8 cellular contexts compared by ENCODE assay signal in the genomic region with DNA sequence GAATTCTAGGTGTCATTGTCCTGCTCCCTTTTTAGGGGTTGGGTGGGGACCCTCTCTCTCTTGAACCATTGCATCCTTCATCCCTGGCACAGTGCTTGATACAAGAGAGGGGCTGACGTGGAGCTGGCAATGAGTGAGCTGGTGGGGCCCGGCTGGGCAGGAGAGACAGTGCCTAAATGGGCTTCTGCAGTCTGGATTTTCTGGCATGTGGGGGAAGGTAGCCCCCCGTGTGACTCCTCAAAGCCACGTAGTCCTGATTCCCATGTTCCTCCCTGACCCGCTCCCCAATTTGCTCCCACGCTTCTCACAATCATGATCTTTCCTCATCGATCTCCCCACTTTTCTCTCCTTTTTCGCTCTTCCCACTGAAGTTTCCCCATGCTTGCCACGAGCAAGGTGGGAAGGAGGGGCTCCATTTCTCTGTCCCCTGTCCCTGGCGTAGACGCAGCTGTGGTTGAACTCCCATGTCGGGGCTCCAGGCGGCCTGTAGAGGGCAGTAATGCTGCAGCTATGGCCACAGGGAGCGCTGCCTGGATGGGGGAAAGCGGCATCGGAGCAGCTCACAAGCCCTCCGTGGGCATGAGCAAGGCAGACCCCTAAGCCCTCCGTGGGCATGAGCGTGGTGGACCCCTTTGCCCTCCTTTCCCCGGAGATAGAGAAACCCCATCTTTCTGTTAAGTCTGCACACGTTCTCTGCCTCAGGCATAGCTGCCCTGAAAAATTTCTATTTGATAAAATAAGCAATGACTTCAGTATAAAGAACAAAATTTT. TPM values are rescaled to one million over a fixed set of nuclear protein-coding genes. Genes with fewer than 3 reads are reported as not detected.
A peak's percentile ranks its signal among the peaks of the same experiment; 100 is the strongest.
DNase-seq lines count a peak whose midpoint lies in the region; ATAC-seq and TF ChIP-seq lines count a peak whose summit lies in the region.

No MANE protein-coding gene starts in this region.

- H3K9me3 Mint-ChIP-seq in glutamatergic neuron (ENCODE audit: unreplicated experiment), result peaks cover 5% of the 10 kb centered on the region

- TF ChIP-seq CTCF in GM12865 (IDR thresholded peaks at IDR 0.05; ENCODE audit: insufficient read depth, low read depth, low read length, missing control alignments), result peak; percentile 93
- peak; percentile 86 for TF ChIP-seq CTCF in KMS-11 (conservative IDR thresholded peaks at IDR 0.05; ENCODE audit: low read depth, low read length)
- TF ChIP-seq CTCF in glutamatergic neuron (IDR thresholded peaks at IDR 0.05; ENCODE audit: partially characterized antibody, unreplicated experiment), result peak; percentile 74
- TF ChIP-seq CTCF in upper lobe of left lung (IDR thresholded peaks at IDR 0.05), result peak; percentile 65 to 85 (median 78)

- no peak overlapping the region for H3K4ac ChIP-seq in trophoblast cell (ENCODE audit: low read depth, low read length)

- ATAC-seq in upper lobe of left lung (ENCODE audit: low FRiP score in 2 of 2), result peak; percentile 82 to 92
- no peak for ATAC-seq in GM19397 (IDR thresholded peaks at IDR 0.05; ENCODE audit: unreplicated experiment)

- no peaks in the 10 kb centered on the region for H3K9me3 ChIP-seq in SJSA1 (replicated peaks)
- no peaks in the 10 kb centered on the region for H3K9me3 ChIP-seq in trophoblast cell (ENCODE audit: insufficient read depth, low read depth, low read length)
- no peaks in the 10 kb centered on the region for H3K9me3 ChIP-seq in upper lobe of left lung

- H3K4me1 Mint-ChIP-seq in glutamatergic neuron (ENCODE audit: low read depth, unreplicated experiment), result peaks cover 10% of the 10 kb centered on the region

- no peak overlapping the region for H2BK5ac ChIP-seq in trophoblast cell (ENCODE audit: low read depth, low read length, poor library complexity)

- H3K4me2 ChIP-seq in KMS-11 (peak overlapping the region; percentile 13; the same call in 1 of the 2 replicates), trophoblast cell (ENCODE audit: low read length) (no peak overlapping the region)

- H4K12ac ChIP-seq in trophoblast cell (ENCODE audit: low read depth, low read length), result no peak overlapping the region

- H4K20me1 ChIP-seq in KMS-11 (ENCODE audit: insufficient read depth), result no peaks in the 10 kb centered on the region

- H3K9ac ChIP-seq in KMS-11, result no peak overlapping the region
- H3K9ac ChIP-seq in trophoblast cell (ENCODE audit: low read length), result no peak overlapping the region

- 0 out of 2 replicates have a peak overlapping the region, but pooled peaks have one; percentile 0 for H3K4me3 ChIP-seq in GM12865 (ENCODE audit: low read depth, low read length)
- no peak overlapping the region for H3K4me3 ChIP-seq in KMS-11 (IDR thresholded peaks at IDR 0.05; ENCODE audit: insufficient read depth, low read depth, low read length)
- H3K4me3 ChIP-seq in SJSA1, result no peak overlapping the region
- H3K4me3 ChIP-seq in trophoblast cell (ENCODE audit: low read depth, low read length), result no peak overlapping the region
- H3K4me3 ChIP-seq in upper lobe of left lung, result no peak overlapping the region

- H3K27ac Mint-ChIP-seq in glutamatergic neuron (ENCODE audit: unreplicated experiment), result no peak overlapping the region

- peaks cover 4% of the 10 kb centered on the region for H3K27me3 Mint-ChIP-seq in glutamatergic neuron (ENCODE audit: unreplicated experiment)

- TF ChIP-seq POLR2A in upper lobe of left lung (IDR thresholded peaks at IDR 0.05), result no peak

- H3K27me3 ChIP-seq in KMS-11 (ENCODE audit: insufficient read depth, low read depth) (no peaks in the 10 kb centered on the region), SJSA1 (replicated peaks) (no peaks in the 10 kb centered on the region), trophoblast cell (ENCODE audit: insufficient read depth, low read length) (no peaks in the 10 kb centered on the region), upper lobe of left lung (no peaks in the 10 kb centered on the region)

- no peak overlapping the region for H3K4me3 Mint-ChIP-seq in glutamatergic neuron (ENCODE audit: unreplicated experiment)

- no peak overlapping the region for H4K8ac ChIP-seq in trophoblast cell (ENCODE audit: low read depth, low read length)

- peaks cover 21% of the 10 kb centered on the region for H3K4me1 ChIP-seq in KMS-11 (ENCODE audit: low read depth, poor library complexity, severe bottlenecking)
- peaks cover 5% of the 10 kb centered on the region for H3K4me1 ChIP-seq in SJSA1 (replicated peaks)
- H3K4me1 ChIP-seq in trophoblast cell (ENCODE audit: control insufficient read depth in 1 of 2, insufficient read depth in 2 of 2, low read length in 2 of 2), result peaks cover 0 to 5% of the 10 kb centered on the region in 2 experiments
- H3K4me1 ChIP-seq in upper lobe of left lung, result peaks cover 6 to 10% (median 8%) of the 10 kb centered on the region in 4 donors

- H3K36me3 ChIP-seq in KMS-11 (ENCODE audit: insufficient read depth) (no peaks in the 10 kb centered on the region), SJSA1 (no peaks in the 10 kb centered on the region), trophoblast cell (ENCODE audit: control insufficient read depth in 1 of 2, insufficient read depth in 2 of 2, low read length in 2 of 2) (no peaks in the 10 kb centered on the region), upper lobe of left lung (no peaks in the 10 kb centered on the region)

- no peak overlapping the region for H4K91ac ChIP-seq in trophoblast cell (ENCODE audit: low read depth, low read length)

- no peak overlapping the region for H2BK120ac ChIP-seq in trophoblast cell (ENCODE audit: insufficient read depth, low read length, poor library complexity)

- WGBS in trophoblast cell (ENCODE audit: extremely low coverage, insufficient coverage, insufficient read length), result no CpG with 5 or more reads among the region's 21 CpGs
- 12 to 18% methylated on average over 17 to 21 of the region's 21 CpGs for WGBS in upper lobe of left lung, 2 donors

- H3K14ac ChIP-seq in trophoblast cell (ENCODE audit: low read length), result no peak overlapping the region

- H3K23ac ChIP-seq in trophoblast cell (ENCODE audit: low read length), result no peak overlapping the region

- no peaks in the 10 kb centered on the region for H3K79me1 ChIP-seq in trophoblast cell (ENCODE audit: low read length)

- DNase-seq in GM12865 (ENCODE audit: low read depth) (peak; percentile 80), SJSA1 (ENCODE audit: low read depth in 1 of 2, low spot score in 2 of 2) (peak; percentile 46 to 75), glutamatergic neuron (peak; percentile 90), trophoblast cell (peak; percentile 44 to 74), upper lobe of left lung (peak; percentile 44 to 75)
- DNase-seq in activated gamma-delta T cell treated with anti-CD3 and anti-CD28 coated beads, Interleukin-2, amount 50 U/mL, for 16 hours (ENCODE audit: low read depth), result peak; percentile 50

- H3K27ac ChIP-seq in KMS-11, result no peak overlapping the region
- H3K27ac ChIP-seq in SJSA1, result no peak overlapping the region
- no peak overlapping the region for H3K27ac ChIP-seq in trophoblast cell (ENCODE audit: low read depth, low read length)
- no peak overlapping the region for H3K27ac ChIP-seq in upper lobe of left lung

- no peak overlapping the region for H3K18ac ChIP-seq in trophoblast cell (ENCODE audit: low read length)

- no peak overlapping the region for H2AK5ac ChIP-seq in trophoblast cell (ENCODE audit: low read length)

- H2BK12ac ChIP-seq in trophoblast cell (ENCODE audit: low read length), result no peak overlapping the region

- H3K79me2 ChIP-seq in KMS-11 (ENCODE audit: insufficient read depth, low read depth) (no peaks in the 10 kb centered on the region), trophoblast cell (ENCODE audit: control insufficient read depth, insufficient read depth, low read length, poor library complexity) (no peaks in the 10 kb centered on the region)

- TF ChIP-seq EP300 in upper lobe of left lung (IDR thresholded peaks at IDR 0.05), result no peak

- H2AFZ ChIP-seq in KMS-11 (ENCODE audit: low read depth) (no peak overlapping the region), trophoblast cell (ENCODE audit: insufficient read depth, low read length, poor library complexity) (no peak overlapping the region)

- peaks cover 4% of the 10 kb centered on the region for H3K36me3 Mint-ChIP-seq in glutamatergic neuron (ENCODE audit: unreplicated experiment)

RNA-seq across cellular contexts. Expression of gene HAPSTR1, which starts 47.5 kb away (rescaled TPM):
- total RNA-seq in SJSA1 (2014; rRNA removed; shearing (Covaris generic)), result 72.6 and 91.1 TPM in 2 replicates
- total RNA-seq in glutamatergic neuron (ENCODE audit: unreplicated experiment) (143 TPM), upper lobe of left lung (10 to 100 TPM; 37.3 to 62.9 (median 46.0) TPM)
- 60.4 and 60.6 TPM in 2 replicates for polyA plus RNA-seq in trophoblast cell (2013)
